ENCODE assay signal across 15 cellular contexts in genomic region chr1:15146142-15146541, GRCh38. TPM values are rescaled to one million over a fixed set of nuclear protein-coding genes. Genes with fewer than 3 reads are reported as not detected.
"Had no signal": no experiment of that assay in that cellular context is flagged by ENCODE, and none has a peak within 500 bp of the region (broad histone marks: within the 10 kb centered on the region; RNA-seq: fewer than 3 reads in every experiment).

No MANE protein-coding gene starts in this region.

- H3K27ac Mint-ChIP-seq: activated B cell treated with CpG ODN at 0.5 μM for 24 hours; activated CD4-positive, alpha-beta T cell treated with anti-CD3 and anti-CD28 coated beads, Interleukin-2, amount 10 ng/mL, durations not matched to agents 24 days and 14 days; activated CD8-positive, alpha-beta T cell treated with anti-CD3 and anti-CD28 coated beads, Interleukin-2, amount 10 ng/mL, durations not matched to agents 7 days and 5 days; activated naive CD8-positive, alpha-beta T cell treated with anti-CD3 and anti-CD28 coated beads, Interleukin-2, amount 10 ng/mL, durations not matched to agents 7 days and 5 days; stimulated activated memory B cell treated with anti-CD40 and anti-IgM and Interleukin-4, amounts not matched to agents 10 μg/mL and 1 μg/mL and 100 μg/mL, for 72 hours had no signal

- H3K36me3 ChIP-seq: ovary, tibial artery had no signal

- H3K27me3 ChIP-seq: ovary, tibial artery had no signal

- H3K36me3 Mint-ChIP-seq: activated naive CD8-positive, alpha-beta T cell treated with anti-CD3 and anti-CD28 coated beads, Interleukin-2, amount 10 ng/mL, durations not matched to agents 7 days and 5 days; stimulated activated memory B cell treated with anti-CD40 and anti-IgM and Interleukin-4, amounts not matched to agents 10 μg/mL and 1 μg/mL and 100 μg/mL, for 72 hours had no signal

- H3K4me1 Mint-ChIP-seq: activated B cell treated with CpG ODN at 0.5 μM for 24 hours; stimulated activated memory B cell treated with anti-CD40 and anti-IgM and Interleukin-4, amounts not matched to agents 10 μg/mL and 1 μg/mL and 100 μg/mL, for 72 hours had no signal

- H3K9me3 Mint-ChIP-seq: activated CD4-positive, alpha-beta T cell treated with anti-CD3 and anti-CD28 coated beads, Interleukin-2, amount 10 ng/mL, durations not matched to agents 24 days and 14 days; neural crest cell had no signal

- FAIRE-seq: frontal cortex had no signal

- DNase-seq: activated B cell treated with CpG ODN at 0.5 μM for 24 hours; activated CD4-positive, alpha-beta T cell treated with anti-CD3 and anti-CD28 coated beads, Interleukin-2, amount 10 ng/mL, durations not matched to agents 24 days and 14 days; activated CD8-positive, alpha-beta memory T cell treated with anti-CD3 and anti-CD28 coated beads, Interleukin-2, amount 50 U/mL, for 4 hours; activated CD8-positive, alpha-beta T cell treated with anti-CD3 and anti-CD28 coated beads, Interleukin-2, amount 10 ng/mL, durations not matched to agents 7 days and 5 days; activated naive CD4-positive, alpha-beta T cell; activated naive CD8-positive, alpha-beta T cell treated with anti-CD3 and anti-CD28 coated beads, Interleukin-2, amount 10 ng/mL, durations not matched to agents 7 days and 5 days; aorta; head of caudate nucleus; mesendoderm; ovary; T-helper 2 cell; tibial artery had no signal

- H3K4me3 Mint-ChIP-seq: activated B cell treated with CpG ODN at 0.5 μM for 24 hours; activated CD4-positive, alpha-beta T cell treated with anti-CD3 and anti-CD28 coated beads, Interleukin-2, amount 10 ng/mL, durations not matched to agents 24 days and 14 days; activated CD8-positive, alpha-beta T cell treated with anti-CD3 and anti-CD28 coated beads, Interleukin-2, amount 10 ng/mL, durations not matched to agents 7 days and 5 days; activated naive CD8-positive, alpha-beta T cell treated with anti-CD3 and anti-CD28 coated beads, Interleukin-2, amount 10 ng/mL, durations not matched to agents 7 days and 5 days; neural crest cell; stimulated activated memory B cell treated with anti-CD40 and anti-IgM and Interleukin-4, amounts not matched to agents 10 μg/mL and 1 μg/mL and 100 μg/mL, for 72 hours had no signal

- H3K4me3 ChIP-seq: ovary, tibial artery had no signal

RNA-seq across cellular contexts. Expression of gene TMEM51, which starts 7.4 kb away (rescaled TPM):
- total RNA-seq: activated B cell treated with CpG ODN at 0.5 μM for 24 hours had no signal
